8 cellular contexts compared by ENCODE assay signal in the genomic region with DNA sequence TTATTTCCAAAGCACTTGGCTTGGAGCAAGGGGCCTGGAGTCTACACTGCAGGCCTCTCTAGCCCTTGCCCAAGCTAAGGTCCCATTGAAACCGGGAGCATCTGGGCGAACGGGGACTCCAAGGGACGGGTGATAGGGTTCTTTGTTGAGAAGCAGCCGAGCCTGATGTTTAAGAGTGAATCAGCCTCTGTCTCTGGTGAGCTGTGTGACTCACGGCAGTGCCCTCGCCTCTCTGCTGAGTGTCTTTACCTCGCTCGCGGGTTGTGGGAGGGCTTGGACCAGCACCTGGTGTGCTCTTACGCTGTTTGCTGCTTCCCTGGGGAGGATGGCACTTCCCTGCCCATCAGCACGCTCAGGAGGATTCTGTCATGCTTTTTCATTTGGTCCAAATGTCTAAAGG. TPM values are rescaled to one million over a fixed set of nuclear protein-coding genes. Genes with fewer than 3 reads are reported as not detected.
DNase-seq lines count a peak whose midpoint lies in the region; ATAC-seq and TF ChIP-seq lines count a peak whose summit lies in the region.

No MANE protein-coding gene starts in this region.

- TF ChIP-seq CTCF in ascending aorta (IDR thresholded peaks at IDR 0.05) (no peak), transverse colon (IDR thresholded peaks at IDR 0.05) (no peak)

- peaks cover 41 to 44% of the 10 kb centered on the region in 2 donors for H3K36me3 ChIP-seq in ascending aorta
- peaks cover 54 to 55% of the 10 kb centered on the region in 2 experiments for H3K36me3 ChIP-seq in mesenchymal stem cell (ENCODE audit: control insufficient read depth in 1 of 2, insufficient read depth in 2 of 2, low read depth in 1 of 2, low read length in 2 of 2)
- H3K36me3 ChIP-seq in transverse colon: peaks cover 0 to 20% (median 7%) of the 10 kb centered on the region in 4 donors

- intact Hi-C loops in ascending aorta (cut with DNase I): no loop called here
- intact Hi-C loops in transverse colon (cut with DNase I; ENCODE audit: low total_unique reads): no loop called here

- H3K9me3 ChIP-seq in ascending aorta (no peaks in the 10 kb centered on the region), mesenchymal stem cell (ENCODE audit: control insufficient read depth, low read length) (no peaks in the 10 kb centered on the region), transverse colon (no peaks in the 10 kb centered on the region)

- no peak overlapping the region for H4K8ac ChIP-seq in mesenchymal stem cell (ENCODE audit: low read length)

- WGBS in mesenchymal stem cell: 37% methylated on average over 12 of the region's 12 CpGs
- WGBS in transverse colon (ENCODE audit: low coverage in 1 of 2), 2 donors: 66% methylated on average over 12 of the region's 12 CpGs; no CpG with 5 or more reads in 1 of the 2 donors

- H3K79me1 ChIP-seq in mesenchymal stem cell (replicated peaks; ENCODE audit: low read length, poor library complexity, severe bottlenecking): peaks cover 10% of the 10 kb centered on the region

- no peak for TF ChIP-seq EP300 in transverse colon (IDR thresholded peaks at IDR 0.05; ENCODE audit: low read depth)

- in situ Hi-C loops in Caki2 (cut with HindIII; ENCODE audit: low pct_unique_long_range_greater_than_20kb, low sequenced_read_pairs): no loop called here
- in situ Hi-C loops in transverse colon (cut with MboI; ENCODE audit: low pct_ligation_motif_present in 1 of 4, low pct_unique_long_range_greater_than_20kb in 1 of 4, low sequenced_read_pairs in 3 of 4): no loop called here

- H3K14ac ChIP-seq in mesenchymal stem cell (ENCODE audit: low read length in 2 of 2): no peak overlapping the region

- H4K91ac ChIP-seq in mesenchymal stem cell (ENCODE audit: low read length): peak overlapping the region; percentile 2

- H2BK15ac ChIP-seq in mesenchymal stem cell (ENCODE audit: low read depth, poor library complexity, severe bottlenecking): no peak overlapping the region

- no peak overlapping the region for H2AFZ ChIP-seq in mesenchymal stem cell (ENCODE audit: low read depth, low read length)

- no peak overlapping the region for H2AK5ac ChIP-seq in mesenchymal stem cell (ENCODE audit: low read length, severe bottlenecking)

- no peak overlapping the region for H2BK12ac ChIP-seq in mesenchymal stem cell (ENCODE audit: low read length in 2 of 2)

- DNase-seq in Caki2 (ENCODE audit: low read depth) (peak; percentile 49), MV-4-11 (lab: John Stamatoyannopoulos, UW) (peak; percentile 46), ascending aorta (ENCODE audit: low spot score in 2 of 2) (no peak), mesenchymal stem cell (peak; percentile 84), transverse colon (no peak), COR-L47 (lab: John Stamatoyannopoulos, UW) (no peak), SHP77 treated with DMSO at 0.1 percent for 48 hours (lab: John Stamatoyannopoulos, UW) (no peak)

- H3K27me3 ChIP-seq in ascending aorta (no peaks in the 10 kb centered on the region), mesenchymal stem cell (ENCODE audit: control insufficient read depth in 1 of 2, insufficient read depth in 1 of 2, low read length in 2 of 2) (no peaks in the 10 kb centered on the region), transverse colon (no peaks in the 10 kb centered on the region)

- peak overlapping the region; percentile 92 for H3K4me2 ChIP-seq in mesenchymal stem cell (ENCODE audit: low read length, poor library complexity, severe bottlenecking)

- H3K27ac ChIP-seq in ascending aorta (peak overlapping the region; percentile 82 to 89), mesenchymal stem cell (ENCODE audit: low read length, poor library complexity, severe bottlenecking) (peak overlapping the region; percentile 85), transverse colon (peak overlapping the region in 2 of 4 donors; percentile 90 to 94)

- H3K4me1 ChIP-seq in ascending aorta: peaks cover 14 to 20% of the 10 kb centered on the region in 2 donors
- H3K4me1 ChIP-seq in mesenchymal stem cell (ENCODE audit: control insufficient read depth, insufficient read depth, low read depth, low read length): peaks cover 37% of the 10 kb centered on the region
- peaks cover 19 to 28% (median 21%) of the 10 kb centered on the region in 4 donors for H3K4me1 ChIP-seq in transverse colon

- ATAC-seq in HG03108 (IDR thresholded peaks at IDR 0.05; ENCODE audit: unreplicated experiment): no peak

- H3K18ac ChIP-seq in mesenchymal stem cell (ENCODE audit: low read depth in 1 of 2, low read length in 2 of 2): no peak overlapping the region

- H3K23ac ChIP-seq in mesenchymal stem cell (ENCODE audit: low read length in 2 of 2): peak overlapping the region in 1 of 2 experiments; percentile 18

- peak overlapping the region; percentile 92 for H3K9ac ChIP-seq in mesenchymal stem cell (ENCODE audit: low read length)

- no peak for TF ChIP-seq POLR2A in transverse colon (IDR thresholded peaks at IDR 0.05)

- no peak overlapping the region for H3K4ac ChIP-seq in mesenchymal stem cell (ENCODE audit: low read depth in 1 of 2, low read length in 2 of 2)

- H2BK120ac ChIP-seq in mesenchymal stem cell (ENCODE audit: low read depth, low read length): no peak overlapping the region

- H3K4me3 ChIP-seq in ascending aorta: peak overlapping the region; percentile 66 to 84
- peak overlapping the region; percentile 88 to 89 for H3K4me3 ChIP-seq in mesenchymal stem cell (ENCODE audit: insufficient read depth in 1 of 2, low read depth in 1 of 2, low read length in 2 of 2)
- H3K4me3 ChIP-seq in transverse colon: peak overlapping the region in 3 of 4 donors; percentile 98 to 99 (median 99)

- no peak overlapping the region for H2BK5ac ChIP-seq in mesenchymal stem cell (ENCODE audit: low read depth, low read length, poor library complexity, severe bottlenecking)

RNA-seq across cellular contexts. Expression of a gene that starts 1.3 kb away (rescaled TPM):
- total RNA-seq in Caki2 (2014; rRNA removed; shearing (Covaris generic); ENCODE audit: low replicate concordance): 87.1 and 96.6 TPM in 2 replicates
- total RNA-seq in ascending aorta (211 TPM), transverse colon (100 to 1,000 TPM in 3 of 4 donors, 10 to 100 TPM in 1; 96.1 to 205 (median 150) TPM)
- 51.0 TPM for polyA plus RNA-seq in mesenchymal stem cell (2013, experiment 1 of 2)
- 49.3 TPM for polyA plus RNA-seq in mesenchymal stem cell (2013, experiment 2 of 2)

RNA-seq across cellular contexts. Expression of a gene that starts 1.5 kb away (rescaled TPM):
- 75.3 and 89.9 TPM in 2 replicates for total RNA-seq in Caki2 (2014; rRNA removed; shearing (Covaris generic); ENCODE audit: low replicate concordance)
- total RNA-seq in ascending aorta (21.0 TPM), transverse colon (10 to 100 TPM; 16.3 to 52.0 (median 33.1) TPM)
- polyA plus RNA-seq in mesenchymal stem cell (2013, experiment 1 of 2): 32.6 TPM
- 33.3 TPM for polyA plus RNA-seq in mesenchymal stem cell (2013, experiment 2 of 2)

RNA-seq across cellular contexts. Expression of a gene that starts 18.1 kb away (rescaled TPM):
- 185 and 238 TPM in 2 replicates for total RNA-seq in Caki2 (2014; rRNA removed; shearing (Covaris generic); ENCODE audit: low replicate concordance)
- total RNA-seq in ascending aorta: 21.8 TPM
- polyA plus RNA-seq in mesenchymal stem cell (2013, experiment 1 of 2): 57.7 TPM
- polyA plus RNA-seq in mesenchymal stem cell (2013, experiment 2 of 2): 59.4 TPM
- total RNA-seq in transverse colon: 100 to 1,000 TPM in 3 of 4 donors, 10 to 100 TPM in 1; 75.4 to 206 (median 114) TPM

RNA-seq across cellular contexts. Expression of a gene that starts 18.6 kb away (rescaled TPM):
- total RNA-seq in Caki2 (2014; rRNA removed; shearing (Covaris generic); ENCODE audit: low replicate concordance): 33.8 and 39.2 TPM in 2 replicates
- total RNA-seq in ascending aorta: 15.8 TPM
- 19.8 TPM for polyA plus RNA-seq in mesenchymal stem cell (2013, experiment 1 of 2)
- 17.9 TPM for polyA plus RNA-seq in mesenchymal stem cell (2013, experiment 2 of 2)
- total RNA-seq in transverse colon: 10 to 100 TPM in 3 of 4 donors, 1 to 10 TPM in 1; 7.6 to 21.3 (median 13.5) TPM

RNA-seq across cellular contexts. Expression of a gene that starts 18.7 kb away (rescaled TPM):
- 76.2 and 103 TPM in 2 replicates for total RNA-seq in Caki2 (2014; rRNA removed; shearing (Covaris generic); ENCODE audit: low replicate concordance)
- 96.1 TPM for total RNA-seq in ascending aorta
- 25.4 TPM for polyA plus RNA-seq in mesenchymal stem cell (2013, experiment 1 of 2)
- polyA plus RNA-seq in mesenchymal stem cell (2013, experiment 2 of 2): 26.0 TPM
- total RNA-seq in transverse colon: 10 to 100 TPM; 21.4 to 63.6 (median 41.2) TPM

Comparison
In these comparisons a context has a peak if more than half of its experiments do, and no peak if none do; other contexts are left out.
1. DNase-seq: peak in Caki2 (single experiment), MV-4-11 (single experiment) and mesenchymal stem cell (single experiment); none in ascending aorta (0 of 2), transverse colon (single experiment), COR-L47 (single experiment) and SHP77 treated with DMSO at 0.1 percent for 48 hours (single experiment).
2. Peak in every context shown above with its lines, with median percentiles within 50 percentile points of each other: H3K4me3 ChIP-seq.